9 cellular contexts compared by ENCODE assay signal in the genomic region with DNA sequence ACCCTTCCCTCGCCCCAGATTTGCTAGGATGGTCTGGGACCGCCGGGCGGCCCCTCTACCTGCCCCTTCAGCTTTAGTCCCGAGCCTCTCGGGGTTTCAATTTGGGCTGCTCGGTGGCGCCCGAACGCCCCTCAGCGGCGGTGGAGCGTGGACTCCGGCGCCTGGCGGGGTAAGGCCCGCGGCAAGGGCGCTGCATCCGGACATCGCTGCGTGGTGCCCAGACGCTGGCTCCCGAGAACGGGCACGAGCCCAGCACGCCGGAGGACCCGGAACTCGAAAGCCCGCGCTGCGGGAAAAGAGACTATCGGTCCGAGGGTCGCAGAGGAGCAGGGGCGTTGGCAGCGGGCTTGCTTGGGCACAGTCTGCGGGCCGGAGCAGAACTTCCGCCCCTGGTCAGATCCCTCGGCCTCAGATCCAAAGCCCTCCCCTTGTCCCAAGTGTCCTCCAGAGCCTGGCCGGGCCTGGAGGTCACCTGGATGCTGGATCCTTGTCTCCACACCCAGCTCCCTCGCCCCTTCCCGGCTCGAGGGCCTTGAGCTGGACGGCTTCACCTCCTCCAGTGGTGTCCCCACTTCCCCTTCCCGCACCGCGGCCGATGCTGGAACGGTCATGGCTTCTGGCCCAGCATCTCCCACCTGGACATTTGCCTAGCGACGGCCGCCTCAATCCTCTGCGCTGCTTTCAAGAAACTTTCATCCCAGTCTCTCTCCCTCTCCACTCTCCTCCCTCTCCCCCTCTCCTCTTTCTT. TPM values are rescaled to one million over a fixed set of nuclear protein-coding genes. Genes with fewer than 3 reads are reported as not detected.
DNase-seq lines count a peak whose midpoint lies in the region; ATAC-seq and TF ChIP-seq lines count a peak whose summit lies in the region.
"Had no signal": no experiment of that assay in that cellular context is flagged by ENCODE, and none has a peak within 500 bp of the region (broad histone marks: within the 10 kb centered on the region; RNA-seq: fewer than 3 reads in every experiment).

No MANE protein-coding gene starts in this region.

- H3K36me3 Mint-ChIP-seq in activated naive CD4-positive, alpha-beta T cell treated with anti-CD3 and anti-CD28 coated beads, Interleukin-2, amount 50 U/mL, for 24 hours: peaks cover 16% of the 10 kb centered on the region
- peaks cover 20% of the 10 kb centered on the region for H3K36me3 Mint-ChIP-seq in activated naive CD8-positive, alpha-beta T cell

- no peak for TF ChIP-seq POLR2A in gastrocnemius medialis (IDR thresholded peaks at IDR 0.05)

- peak overlapping the region; percentile 62 for H3K4me3 Mint-ChIP-seq in activated naive CD4-positive, alpha-beta T cell treated with anti-CD3 and anti-CD28 coated beads, Interleukin-2, amount 50 U/mL, for 24 hours
- peak overlapping the region; percentile 68 for H3K4me3 Mint-ChIP-seq in activated naive CD8-positive, alpha-beta T cell

- intact Hi-C loops in gastrocnemius medialis (cut with DNase I; ENCODE audit: low total_unique reads): no loop called here

- H3K27me3 ChIP-seq in layer of hippocampus (ENCODE audit: control insufficient read depth, insufficient read depth, low read length) (peaks cover 28% of the 10 kb centered on the region), thymus (ENCODE audit: control insufficient read depth, insufficient read depth) (peaks cover 74% of the 10 kb centered on the region), gastrocnemius medialis (peaks cover 83 to 87% (median 85%) of the 10 kb centered on the region in 3 donors)

- H3K4me1 ChIP-seq in thymus (ENCODE audit: control insufficient read depth, insufficient read depth, low read length) (peaks cover 22% of the 10 kb centered on the region), gastrocnemius medialis (peaks cover 6 to 21% of the 10 kb centered on the region in 2 donors)

- no peak for DNase-seq in activated naive CD4-positive, alpha-beta T cell treated with anti-CD3 and anti-CD28 coated beads, Interleukin-2, amount 50 U/mL, for 16 hours
- no peak for DNase-seq in gastrocnemius medialis
- no peak for DNase-seq in NOMO-1 (lab: John Stamatoyannopoulos, UW; ENCODE audit: unreplicated experiment in 2 of 2)
- DNase-seq: GF-D8 had no signal

- H3K27ac ChIP-seq in layer of hippocampus (ENCODE audit: low read depth, low read length) (peak overlapping the region; percentile 55), thymus (ENCODE audit: low read depth) (no peak overlapping the region), gastrocnemius medialis (no peak overlapping the region)

- H3K9me3 Mint-ChIP-seq in activated naive CD4-positive, alpha-beta T cell treated with anti-CD3 and anti-CD28 coated beads, Interleukin-2, amount 50 U/mL, for 24 hours: no peaks in the 10 kb centered on the region
- H3K9me3 Mint-ChIP-seq in activated naive CD8-positive, alpha-beta T cell (ENCODE audit: low read depth): no peaks in the 10 kb centered on the region

- ATAC-seq in gastrocnemius medialis (no peak), HG03520 (IDR thresholded peaks at IDR 0.05; ENCODE audit: unreplicated experiment) (no peak)

- H3K4me3 ChIP-seq in thymus (ENCODE audit: low read length) (peak overlapping the region; percentile 14), gastrocnemius medialis (peak overlapping the region in 2 of 4 donors; percentile 10 to 24)

- peaks cover 41% of the 10 kb centered on the region for H3K4me1 Mint-ChIP-seq in activated naive CD4-positive, alpha-beta T cell treated with anti-CD3 and anti-CD28 coated beads, Interleukin-2, amount 50 U/mL, for 24 hours
- peaks cover 38% of the 10 kb centered on the region for H3K4me1 Mint-ChIP-seq in activated naive CD8-positive, alpha-beta T cell (ENCODE audit: low read depth)

- H3K9me3 ChIP-seq in thymus (ENCODE audit: control insufficient read depth): peaks cover 2% of the 10 kb centered on the region
- H3K9me3 ChIP-seq in gastrocnemius medialis: no peaks in the 10 kb centered on the region

- no peaks in the 10 kb centered on the region for H3K36me3 ChIP-seq in thymus (ENCODE audit: control insufficient read depth, insufficient read depth)
- peaks cover 0 to 4% of the 10 kb centered on the region in 2 donors for H3K36me3 ChIP-seq in gastrocnemius medialis

- peaks cover 50% of the 10 kb centered on the region for H3K27me3 Mint-ChIP-seq in activated naive CD4-positive, alpha-beta T cell treated with anti-CD3 and anti-CD28 coated beads, Interleukin-2, amount 50 U/mL, for 24 hours
- H3K27me3 Mint-ChIP-seq in activated naive CD8-positive, alpha-beta T cell: peaks cover 41% of the 10 kb centered on the region

- TF ChIP-seq CTCF in gastrocnemius medialis (IDR thresholded peaks at IDR 0.05 in 4 of 5, conservative IDR thresholded peaks at IDR 0.05 in 1 of 5): no peak

- in situ Hi-C loops in gastrocnemius medialis (cut with MboI; ENCODE audit: low sequenced_read_pairs in 4 of 4): no loop called here

- no peak overlapping the region for H3K27ac Mint-ChIP-seq in activated naive CD4-positive, alpha-beta T cell treated with anti-CD3 and anti-CD28 coated beads, Interleukin-2, amount 50 U/mL, for 24 hours
- H3K27ac Mint-ChIP-seq in activated naive CD8-positive, alpha-beta T cell: no peak overlapping the region

- 2% methylated on average over 56 of the region's 56 CpGs for WGBS in thymus

RNA-seq across cellular contexts. Expression of a gene that starts 2.9 kb away (rescaled TPM):
- polyA plus RNA-seq in thymus: 0.09 TPM
- not detected for total RNA-seq in gastrocnemius medialis
